ENCODE assay signal across 25 cellular contexts in the genomic region with DNA sequence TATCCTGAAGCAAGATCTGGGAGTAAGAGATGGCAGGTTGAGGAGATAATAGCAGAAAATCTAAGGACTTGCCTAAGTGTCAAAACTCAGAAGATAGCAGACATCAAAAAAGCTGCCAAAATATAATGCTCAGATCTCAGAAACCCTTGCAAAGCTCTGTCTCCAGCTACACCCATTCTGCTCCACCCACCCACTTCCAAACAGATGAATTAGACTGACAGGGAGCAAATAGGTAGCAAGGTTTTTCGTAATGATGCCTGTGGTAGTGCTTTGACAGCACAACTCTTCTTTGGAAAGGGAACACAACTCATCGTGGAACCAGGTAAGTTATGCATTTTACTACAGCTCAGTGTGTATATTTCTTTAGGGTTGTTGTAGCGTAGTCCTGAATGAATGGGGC.
"Had no signal": no experiment of that assay in that cellular context is flagged by ENCODE, and none has a peak within 500 bp of the region (broad histone marks: within the 10 kb centered on the region; RNA-seq: fewer than 3 reads in every experiment).

No MANE protein-coding gene starts in this region.

- H3K4me3 ChIP-seq: colonic mucosa, dorsolateral prefrontal cortex, esophagus muscularis mucosa, left ventricle myocardium inferior, prostate gland, right atrium auricular region, spleen, upper lobe of right lung had no signal

- ATAC-seq: effector memory CD8-positive, alpha-beta T cell; naive thymus-derived CD8-positive, alpha-beta T cell; upper lobe of right lung had no signal

- H3K27me3 ChIP-seq: colonic mucosa, dorsolateral prefrontal cortex, right atrium auricular region, spleen, upper lobe of right lung had no signal

- FAIRE-seq: bronchial epithelial cell, frontal cortex had no signal

- DNase-seq: activated CD4-positive, alpha-beta memory T cell treated with anti-CD3 and anti-CD28 coated beads for 36 hours; activated CD4-positive, alpha-beta T cell treated with anti-CD3 and anti-CD28 coated beads for 1 hour; activated naive CD4-positive, alpha-beta T cell; activated naive CD8-positive, alpha-beta T cell treated with anti-CD3 and anti-CD28 coated beads, Interleukin-2, amount 10 ng/mL, durations not matched to agents 7 days and 5 days; amygdala; colonic mucosa; dorsolateral prefrontal cortex; effector memory CD8-positive, alpha-beta T cell; glutamatergic neuron; hippocampal formation; left ventricle myocardium inferior; mammary epithelial cell; naive thymus-derived CD8-positive, alpha-beta T cell; spleen; stimulated activated CD4-positive, alpha-beta T cell treated with anti-CD3 and anti-CD28 coated beads, Interleukin-4, amount 100 ng/mL, for 1 hour; stimulated activated naive CD4-positive, alpha-beta T cell; T-helper 9 cell; upper lobe of right lung had no signal

- H3K9me3 Mint-ChIP-seq: activated CD4-positive, alpha-beta memory T cell treated with anti-CD3 and anti-CD28 coated beads for 36 hours; activated naive CD8-positive, alpha-beta T cell treated with anti-CD3 and anti-CD28 coated beads, Interleukin-2, amount 10 ng/mL, durations not matched to agents 7 days and 5 days; activated T-helper 2 cell treated with anti-CD3 and anti-CD28 coated beads, Interferon-gamma antibody, Interleukin-2, Interleukin-4, amounts not matched to agents 10 μg/mL and 5 μg/mL and 100 μg/mL, durations not matched to agents 14 hours and 24 hours and 36 hours; effector memory CD8-positive, alpha-beta T cell; naive thymus-derived CD8-positive, alpha-beta T cell had no signal

- H3K4me1 Mint-ChIP-seq: activated naive CD8-positive, alpha-beta T cell treated with anti-CD3 and anti-CD28 coated beads, Interleukin-2, amount 10 ng/mL, durations not matched to agents 7 days and 5 days had no signal

- H3K27me3 Mint-ChIP-seq: activated CD4-positive, alpha-beta memory T cell treated with anti-CD3 and anti-CD28 coated beads for 36 hours; activated naive CD8-positive, alpha-beta T cell treated with anti-CD3 and anti-CD28 coated beads, Interleukin-2, amount 10 ng/mL, durations not matched to agents 7 days and 5 days; effector memory CD8-positive, alpha-beta T cell; naive thymus-derived CD8-positive, alpha-beta T cell had no signal

- H3K36me3 ChIP-seq: colonic mucosa, esophagus muscularis mucosa, left ventricle myocardium inferior, prostate gland, right atrium auricular region, spleen, upper lobe of right lung had no signal

- H3K36me3 Mint-ChIP-seq: activated CD4-positive, alpha-beta memory T cell treated with anti-CD3 and anti-CD28 coated beads for 36 hours; activated naive CD8-positive, alpha-beta T cell treated with anti-CD3 and anti-CD28 coated beads, Interleukin-2, amount 10 ng/mL, durations not matched to agents 7 days and 5 days; mesothelial cell of epicardium; naive thymus-derived CD8-positive, alpha-beta T cell had no signal

- H3K4me3 Mint-ChIP-seq: activated naive CD8-positive, alpha-beta T cell treated with anti-CD3 and anti-CD28 coated beads, Interleukin-2, amount 10 ng/mL, durations not matched to agents 7 days and 5 days; effector memory CD8-positive, alpha-beta T cell; mesothelial cell of epicardium had no signal

- H3K4me1 ChIP-seq: colonic mucosa, left ventricle myocardium inferior, prostate gland, right atrium auricular region had no signal

- H3K27ac ChIP-seq: colonic mucosa, dorsolateral prefrontal cortex, esophagus muscularis mucosa, left ventricle myocardium inferior, prostate gland, right atrium auricular region, upper lobe of right lung had no signal

- H3K27ac Mint-ChIP-seq: activated CD4-positive, alpha-beta memory T cell treated with anti-CD3 and anti-CD28 coated beads for 36 hours; activated naive CD8-positive, alpha-beta T cell treated with anti-CD3 and anti-CD28 coated beads, Interleukin-2, amount 10 ng/mL, durations not matched to agents 7 days and 5 days; effector memory CD8-positive, alpha-beta T cell; mesothelial cell of epicardium had no signal

- H3K9me3 ChIP-seq: colonic mucosa, esophagus muscularis mucosa, left ventricle myocardium inferior, prostate gland, right atrium auricular region, spleen, upper lobe of right lung had no signal
